Comparison of ENCODE assay signal across 8 cellular contexts in the genomic region with DNA sequence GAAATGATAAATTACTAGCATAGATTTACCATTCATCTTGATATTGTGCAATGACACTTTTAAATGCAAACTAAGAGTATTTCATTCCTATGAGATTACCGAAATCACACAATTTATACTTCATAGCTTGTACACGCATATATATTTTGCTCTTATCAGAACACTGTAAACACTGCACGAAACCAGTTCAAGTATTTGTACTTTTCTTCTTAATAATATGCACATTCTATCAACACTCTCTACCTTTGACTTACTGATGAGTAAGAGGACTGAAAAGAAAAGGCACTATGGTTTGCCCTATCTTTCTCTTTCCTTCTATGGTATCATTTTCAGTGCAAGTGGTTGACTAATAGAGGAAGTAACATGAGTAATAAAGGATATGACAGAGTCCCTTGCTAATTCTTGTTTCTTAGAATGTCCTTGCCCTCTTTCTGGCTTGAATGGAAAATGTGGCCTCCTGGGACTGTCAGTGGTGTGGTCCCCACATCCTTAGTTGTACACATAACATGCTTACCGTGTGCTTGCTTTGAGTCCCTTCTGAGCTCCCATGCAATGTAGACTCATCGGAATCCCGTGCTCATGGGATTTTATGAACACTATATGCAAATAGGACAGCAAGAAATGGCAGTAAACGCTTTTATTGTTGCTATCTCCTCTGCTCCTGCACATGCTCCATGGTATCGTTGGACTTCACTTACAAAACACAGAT.
DNase-seq lines count a peak whose midpoint lies in the region; ATAC-seq and TF ChIP-seq lines count a peak whose summit lies in the region.

No MANE protein-coding gene starts in this region.

- no peaks in the 10 kb centered on the region for H3K27me3 ChIP-seq in A673 (replicated peaks; ENCODE audit: insufficient read depth, low read depth, low read length, poor library complexity)

- TF ChIP-seq CTCF in A673 (conservative IDR thresholded peaks at IDR 0.05; ENCODE audit: low read depth, low read length): no peak
- TF ChIP-seq CTCF in epithelial cell of esophagus (IDR thresholded peaks at IDR 0.05; ENCODE audit: insufficient read depth, low read depth, low read length, missing control alignments): no peak

- POLR2A ChIA-PET in A673 (lab: Charles Lee; ENCODE audit: low non-redundant PET): interaction anchor here (0.6 kb wide), 1 partner anchor 280 kb away, joined by 3 read pairs; no protein-coding TSS in a partner anchor

- no TSS peak for BruUV-seq in A673 (replicated peaks; lab: Mats Ljungman, UMichigan)

- no peaks in the 10 kb centered on the region for H3K9me3 ChIP-seq in A673 (ENCODE audit: low read depth, low read length, poor library complexity, severe bottlenecking)

- peak; percentile 82 for ATAC-seq in GM18858 (IDR thresholded peaks at IDR 0.05; ENCODE audit: unreplicated experiment)
- ATAC-seq in HG03025 (IDR thresholded peaks at IDR 0.05; ENCODE audit: low FRiP score, unreplicated experiment): peak; percentile 57

- intact Hi-C loops in A673 (cut with micrococcal nuclease; ENCODE audit: unreplicated experiment): no loop called here

- no peaks in the 10 kb centered on the region for H3K36me3 ChIP-seq in A673 (ENCODE audit: insufficient read depth, low read length, poor library complexity, severe bottlenecking)

- H3K4me1 ChIP-seq in A673 (ENCODE audit: insufficient read depth, low read length, poor library complexity, severe bottlenecking): peaks cover 20% of the 10 kb centered on the region

- peak overlapping the region; percentile 61 for H3K27ac ChIP-seq in A673 (ENCODE audit: low read depth, low read length, poor library complexity, severe bottlenecking)
- no peak overlapping the region for H3K27ac ChIP-seq in caudate nucleus (ENCODE audit: low read depth, low read length)

- DNase-seq in A673 (ENCODE audit: low spot score) (peak; percentile 90), RPMI7951 (ENCODE audit: low read depth) (peak; percentile 96), epithelial cell of esophagus (ENCODE audit: low read depth) (peak; percentile 90), smooth muscle cell of the brain vasculature (ENCODE audit: low read depth, low spot score) (peak; percentile 17), caudate nucleus (lab: John Stamatoyannopoulos, UW) (no peak), NCI-H2081 treated with DMSO at 0.1 percent for 48 hours (lab: John Stamatoyannopoulos, UW) (no peak)

- CTCF ChIA-PET in A673 (lab: Charles Lee): no interaction called here

- H3K4me3 ChIP-seq in A673 (ENCODE audit: low read depth, low read length, poor library complexity, severe bottlenecking) (no peak overlapping the region), epithelial cell of esophagus (ENCODE audit: low read length) (no peak overlapping the region)

Comparison
In these comparisons a context has a peak if more than half of its experiments do, and no peak if none do; other contexts are left out.
1. DNase-seq: peak in A673 (single experiment), RPMI7951 (single experiment), epithelial cell of esophagus (single experiment) and smooth muscle cell of the brain vasculature (single experiment); none in caudate nucleus (0 of 61) and NCI-H2081 treated with DMSO at 0.1 percent for 48 hours (single experiment).